ENCODE assay signal across 9 cellular contexts in genomic region chr9:9970514-9970913, GRCh38.
"Had no signal": no experiment of that assay in that cellular context is flagged by ENCODE, and none has a peak within 500 bp of the region (broad histone marks: within the 10 kb centered on the region; RNA-seq: fewer than 3 reads in every experiment).

No MANE protein-coding gene starts in this region.

- H3K9me3 Mint-ChIP-seq: IgD-negative memory B cell had no signal

- DNase-seq: GM23248, HFFc6, KBM-7 had no signal

- H3K4me1 Mint-ChIP-seq: IgD-negative memory B cell had no signal

- H3K4me2 ChIP-seq: KMS-11 had no signal

- H3K9ac ChIP-seq: GM23248, KMS-11 had no signal

- H3K9me3 ChIP-seq: HAP-1 had no signal

- H3K4me3 Mint-ChIP-seq: HFFc6, IgD-negative memory B cell had no signal

- H2AFZ ChIP-seq: GM23248 had no signal

- H3K27me3 Mint-ChIP-seq: IgD-negative memory B cell had no signal

- H3K27ac ChIP-seq: GM23248, HL-60, KMS-11 had no signal

- H3K36me3 Mint-ChIP-seq: IgD-negative memory B cell had no signal

- H3K36me3 ChIP-seq: HAP-1 had no signal

- ATAC-seq: HCT116, HepG2 had no signal

- H3K27ac Mint-ChIP-seq: HFFc6, IgD-negative memory B cell had no signal

- H3K4me3 ChIP-seq: GM23248, HAP-1 had no signal

- H3K4me1 ChIP-seq: HAP-1 had no signal
